Comparison of ENCODE assay signal across 11 cellular contexts in genomic region chr20:38187512-38187911, GRCh38. TPM values are rescaled to one million over a fixed set of nuclear protein-coding genes. Genes with fewer than 3 reads are reported as not detected.
DNase-seq lines count a peak whose midpoint lies in the region; ATAC-seq, FAIRE-seq and TF ChIP-seq lines count a peak whose summit lies in the region.
"Had no signal": no experiment of that assay in that cellular context is flagged by ENCODE, and none has a peak within 500 bp of the region (broad histone marks: within the 10 kb centered on the region; RNA-seq: fewer than 3 reads in every experiment).

No MANE protein-coding gene starts in this region.

- no peak overlapping the region for H4K12ac ChIP-seq in trophoblast cell (ENCODE audit: low read depth, low read length)

- peaks cover 29% of the 10 kb centered on the region for H3K79me1 ChIP-seq in trophoblast cell (ENCODE audit: low read length)

- H3K4me2 ChIP-seq in endothelial cell of umbilical vein (ENCODE audit: insufficient read depth, low read length) (no peak overlapping the region), trophoblast cell (ENCODE audit: low read length) (no peak overlapping the region)

- H4K8ac ChIP-seq in trophoblast cell (ENCODE audit: low read depth, low read length) = no peak overlapping the region

- no peak for TF ChIP-seq POLR2A in endothelial cell of umbilical vein (IDR thresholded peaks at IDR 0.05; ENCODE audit: low read depth, low read length)

- no peaks in the 10 kb centered on the region for H3K9me1 ChIP-seq in endothelial cell of umbilical vein (replicated peaks; ENCODE audit: control insufficient read depth, extremely low read depth, insufficient read depth, low read length)

- H4K20me1 ChIP-seq in endothelial cell of umbilical vein (replicated peaks; ENCODE audit: control insufficient read depth, extremely low read depth, insufficient read depth, low read length) = no peaks in the 10 kb centered on the region

- CTCF ChIA-PET in endothelial cell of umbilical vein (lab: Charles Lee) = interaction anchor here (0.9 to 1.7 kb wide), 5 partner anchors 8 to 34 kb away, joined by 3 to 7 read pairs (median 5); no protein-coding TSS in a partner anchor

- H3K14ac ChIP-seq in trophoblast cell (ENCODE audit: low read length) = no peak overlapping the region

- peak; percentile 59 for FAIRE-seq in endothelial cell of umbilical vein (lab: Jason Lieb, UNC)
- FAIRE-seq: G401.6 had no signal

- H2AK5ac ChIP-seq in trophoblast cell (ENCODE audit: low read length) = no peak overlapping the region

- no peak overlapping the region for H3K23ac ChIP-seq in trophoblast cell (ENCODE audit: low read length)

- POLR2A ChIA-PET in endothelial cell of umbilical vein (lab: Charles Lee) = no interaction called here

- H2AFZ ChIP-seq in endothelial cell of umbilical vein (ENCODE audit: low read depth, low read length) = no peak overlapping the region
- H2AFZ ChIP-seq in trophoblast cell (ENCODE audit: insufficient read depth, low read length, poor library complexity) = peak overlapping the region; percentile 13

- H3K27me3 ChIP-seq in endothelial cell of umbilical vein (ENCODE audit: control insufficient read depth in 2 of 2, insufficient read depth in 2 of 2, low read length in 2 of 2) = no peaks in the 10 kb centered on the region
- H3K27me3 ChIP-seq in trophoblast cell (ENCODE audit: insufficient read depth, low read length) = no peaks in the 10 kb centered on the region
- H3K27me3 ChIP-seq: gastroesophageal sphincter had no signal

- H3K4me1 ChIP-seq in endothelial cell of umbilical vein (ENCODE audit: control insufficient read depth, extremely low read depth, insufficient read depth, low read length) (peaks cover 17% of the 10 kb centered on the region), trophoblast cell (ENCODE audit: control insufficient read depth in 1 of 2, insufficient read depth in 2 of 2, low read length in 2 of 2) (peaks cover 11 to 31% of the 10 kb centered on the region in 2 experiments)

- TF ChIP-seq CTCF in endothelial cell of umbilical vein (IDR thresholded peaks at IDR 0.05; ENCODE audit: extremely low read depth in 1 of 2, insufficient read depth in 1 of 2, low read depth in 1 of 2, low read length in 2 of 2) = no peak

- peak; percentile 77 for DNase-seq in ELR (ENCODE audit: low read depth)
- peak; percentile 62 for DNase-seq in NOMO-1 treated with DMSO at 0.1 percent for 48 hours (lab: John Stamatoyannopoulos, UW; ENCODE audit: unreplicated experiment)
- DNase-seq in endothelial cell of umbilical vein (ENCODE audit: low read depth, low spot score) = no peak
- DNase-seq in trophoblast cell = peak in 1 of 2 donors; percentile 61
- DNase-seq in activated T-cell treated with anti-CD3 and anti-CD28 coated beads for 4 hours = no peak
- no peak for DNase-seq in GF-D8 (lab: John Stamatoyannopoulos, UW)
- DNase-seq: activated CD4-positive, alpha-beta T cell treated with anti-CD3 and anti-CD28 coated beads, Interleukin-2, amount 10 ng/mL, durations not matched to agents 24 days and 14 days; stimulated activated naive CD8-positive, alpha-beta T cell treated with anti-CD3 and anti-CD28 coated beads, Interleukin-15, amount 100 ng/mL, for 72 hours had no signal

- BruUV-seq in endothelial cell of umbilical vein (replicated peaks; lab: Mats Ljungman, UMichigan) = no TSS peak

- no peak overlapping the region for H3K27ac ChIP-seq in endothelial cell of umbilical vein (ENCODE audit: insufficient read depth, low read depth, low read length)
- H3K27ac ChIP-seq in trophoblast cell (ENCODE audit: low read depth, low read length) = no peak overlapping the region
- H3K27ac ChIP-seq: gastroesophageal sphincter had no signal

- no peak for ATAC-seq in GM18909 (IDR thresholded peaks at IDR 0.05; ENCODE audit: poor library complexity, unreplicated experiment)
- ATAC-seq: gastroesophageal sphincter; stimulated activated naive CD8-positive, alpha-beta T cell treated with anti-CD3 and anti-CD28 coated beads, Interleukin-15, amount 100 ng/mL, for 72 hours had no signal

- H3K4ac ChIP-seq in trophoblast cell (ENCODE audit: low read depth, low read length) = no peak overlapping the region

- H3K79me2 ChIP-seq in endothelial cell of umbilical vein (ENCODE audit: control insufficient read depth, insufficient read depth, low read length) (no peaks in the 10 kb centered on the region), trophoblast cell (ENCODE audit: control insufficient read depth, insufficient read depth, low read length, poor library complexity) (no peaks in the 10 kb centered on the region)

- no peak overlapping the region for H3K18ac ChIP-seq in trophoblast cell (ENCODE audit: low read length)

- H3K9ac ChIP-seq in endothelial cell of umbilical vein (replicated peaks; ENCODE audit: extremely low read depth, insufficient read depth, low read length) = no peak overlapping the region
- no peak overlapping the region for H3K9ac ChIP-seq in trophoblast cell (ENCODE audit: low read length)

- no CpG with 5 or more reads among the region's 5 CpGs for WGBS in trophoblast cell (ENCODE audit: extremely low coverage, insufficient coverage, insufficient read length)

- peak overlapping the region; percentile 27 for H2BK5ac ChIP-seq in trophoblast cell (ENCODE audit: low read depth, low read length, poor library complexity)

- H3K9me3 ChIP-seq in endothelial cell of umbilical vein (replicated peaks; ENCODE audit: control insufficient read depth, insufficient read depth, low read length) (no peaks in the 10 kb centered on the region), trophoblast cell (ENCODE audit: insufficient read depth, low read depth, low read length) (peaks cover under 1% of the 10 kb centered on the region)
- H3K9me3 ChIP-seq: gastroesophageal sphincter had no signal

- H3K4me3 ChIP-seq in endothelial cell of umbilical vein (replicated peaks in 1 of 3; ENCODE audit: insufficient read depth in 1 of 3, low read depth in 1 of 3, low read length in 3 of 3) (no peak overlapping the region), trophoblast cell (ENCODE audit: low read depth, low read length) (no peak overlapping the region)
- H3K4me3 ChIP-seq: gastroesophageal sphincter had no signal

- intact Hi-C loops in endothelial cell of umbilical vein (cut with micrococcal nuclease) = no loop called here

- H3K36me3 ChIP-seq in endothelial cell of umbilical vein (ENCODE audit: control insufficient read depth in 2 of 2, extremely low read depth in 1 of 2, insufficient read depth in 2 of 2, low read length in 2 of 2) (no peaks in the 10 kb centered on the region), trophoblast cell (ENCODE audit: control insufficient read depth in 1 of 2, insufficient read depth in 2 of 2, low read length in 2 of 2) (no peaks in the 10 kb centered on the region)
- H3K36me3 ChIP-seq: gastroesophageal sphincter had no signal

- H2BK12ac ChIP-seq in trophoblast cell (ENCODE audit: low read length) = peak overlapping the region; percentile 70

- H4K91ac ChIP-seq in trophoblast cell (ENCODE audit: low read depth, low read length) = peak overlapping the region; percentile 88

- dilution Hi-C loops in endothelial cell of umbilical vein (cut with MboI; ENCODE audit: extremely low pct_ligation_motif_present, low sequenced_read_pairs) = no loop called here

- H2BK120ac ChIP-seq in trophoblast cell (ENCODE audit: insufficient read depth, low read length, poor library complexity) = peak overlapping the region; percentile 70

TF ChIP-seq in endothelial cell of umbilical vein, 7 proteins besides CTCF, POLR2A, EP300 and RAD21:
- TF ChIP-seq MAX (IDR thresholded peaks at IDR 0.05; ENCODE audit: insufficient read depth, insufficient read length) (no peak), JUN (IDR thresholded peaks at IDR 0.05; ENCODE audit: borderline replicate concordance, insufficient read depth, insufficient read length, low read depth) (no peak)

RNA-seq across cellular contexts. Expression of gene TGM2, which starts 22.4 kb away (rescaled TPM):
- 708 and 868 TPM in 2 replicates for total RNA-seq in endothelial cell of umbilical vein
- 810 and 861 TPM in 2 replicates for polyA plus RNA-seq in endothelial cell of umbilical vein
- polyA plus RNA-seq in endothelial cell of umbilical vein (2011; cell fraction: cytosol; rRNA removed) = 710 and 739 TPM in 2 replicates
- 680 and 705 TPM in 2 replicates for polyA plus RNA-seq in endothelial cell of umbilical vein (2011; cell fraction: nucleus; rRNA removed)
- polyA plus RNA-seq in endothelial cell of umbilical vein (2012) = 931 and 1,022 TPM in 2 replicates
- 986 and 1,245 TPM in 2 replicates for polyA minus RNA-seq in endothelial cell of umbilical vein
- polyA minus RNA-seq in endothelial cell of umbilical vein (2011; cell fraction: cytosol; rRNA and poly(A)+ RNA removed) = 21.3 TPM
- polyA minus RNA-seq in endothelial cell of umbilical vein (2011; cell fraction: nucleus; rRNA and poly(A)+ RNA removed) = 361 and 435 TPM in 2 replicates
- 330 and 332 TPM in 2 replicates for polyA plus RNA-seq in trophoblast cell (2013)

Comparison
In these comparisons a context has a peak if more than half of its experiments do, and no peak if none do; other contexts are left out.
1. DNase-seq: peak in ELR (single experiment) and NOMO-1 treated with DMSO at 0.1 percent for 48 hours (single experiment); none in endothelial cell of umbilical vein (single experiment), activated T-cell treated with anti-CD3 and anti-CD28 coated beads for 4 hours (single experiment) and GF-D8 (single experiment).